In genomic region chr20:60254901-60255411, GRCh38 we compare ENCODE assay signal across 13 cellular contexts.
A peak's percentile ranks its signal among the peaks of the same experiment; 100 is the strongest.
DNase-seq lines count a peak whose midpoint lies in the region; ATAC-seq and FAIRE-seq lines count a peak whose summit lies in the region.
"Had no signal": no experiment of that assay in that cellular context is flagged by ENCODE, and none has a peak within 500 bp of the region (broad histone marks: within the 10 kb centered on the region; RNA-seq: fewer than 3 reads in every experiment).

No MANE protein-coding gene starts in this region.

- H3K27me3 ChIP-seq in BLaER1 = no peaks in the 10 kb centered on the region

- no peak overlapping the region for H3K4me3 ChIP-seq in BLaER1
- H3K4me3 ChIP-seq: thoracic aorta had no signal

- H3K9me3 ChIP-seq in BLaER1 = peaks cover 7% of the 10 kb centered on the region
- H3K9me3 ChIP-seq: thoracic aorta had no signal

- no peaks in the 10 kb centered on the region for H3K36me3 ChIP-seq in BLaER1
- H3K36me3 ChIP-seq: thoracic aorta had no signal

- FAIRE-seq in HTR-8/SVneo (lab: Jason Lieb, UNC) = peak; percentile 93

- H4K20me1 ChIP-seq in BLaER1 = no peaks in the 10 kb centered on the region

- peak; percentile 81 for DNase-seq in HTR-8/SVneo (ENCODE audit: insufficient read length, low spot score)
- peak; percentile 7 for DNase-seq in amniotic stem cell (lab: John Stamatoyannopoulos, UW)
- DNase-seq in left lobe of liver (ENCODE audit: low spot score) = no peak
- DNase-seq in NCI-H226 = no peak
- no peak for DNase-seq in DMS 273 treated with DMSO at 0.1 percent for 48 hours (lab: John Stamatoyannopoulos, UW)
- no peak for DNase-seq in activated T-cell treated with anti-CD3 and anti-CD28 coated beads, Interleukin-2, amount 50 U/mL, for 1 hour
- DNase-seq: activated B cell treated with CpG ODN at 0.5 μM for 24 hours; activated effector memory CD4-positive, alpha-beta T cell treated with Interleukin-2 at 50 U/mL for 16 hours; GOT3 had no signal

- H3K4me2 ChIP-seq in BLaER1 = peak overlapping the region; percentile 67

- H3K4me1 ChIP-seq in BLaER1 = peaks cover 25% of the 10 kb centered on the region

- ATAC-seq in left lobe of liver (peak; percentile 56), GM21360 (IDR thresholded peaks at IDR 0.05; ENCODE audit: unreplicated experiment) (no peak)
- ATAC-seq: Panc1 had no signal

- H3K9ac ChIP-seq in BLaER1 = no peak overlapping the region

- H3K27ac ChIP-seq in BLaER1 = peak overlapping the region; percentile 21; the same call in 1 of the 2 replicates
- H3K27ac ChIP-seq: thoracic aorta had no signal

Comparison
In these comparisons a context has a peak if more than half of its experiments do, and no peak if none do; other contexts are left out.
1. DNase-seq: peak in HTR-8/SVneo (single experiment) and amniotic stem cell (single experiment); none in left lobe of liver (single experiment), NCI-H226 (single experiment), DMS 273 treated with DMSO at 0.1 percent for 48 hours (single experiment) and activated T-cell treated with anti-CD3 and anti-CD28 coated beads, Interleukin-2, amount 50 U/mL, for 1 hour (single experiment).